Comparison of ENCODE assay signal across 35 cellular contexts in the genomic region with DNA sequence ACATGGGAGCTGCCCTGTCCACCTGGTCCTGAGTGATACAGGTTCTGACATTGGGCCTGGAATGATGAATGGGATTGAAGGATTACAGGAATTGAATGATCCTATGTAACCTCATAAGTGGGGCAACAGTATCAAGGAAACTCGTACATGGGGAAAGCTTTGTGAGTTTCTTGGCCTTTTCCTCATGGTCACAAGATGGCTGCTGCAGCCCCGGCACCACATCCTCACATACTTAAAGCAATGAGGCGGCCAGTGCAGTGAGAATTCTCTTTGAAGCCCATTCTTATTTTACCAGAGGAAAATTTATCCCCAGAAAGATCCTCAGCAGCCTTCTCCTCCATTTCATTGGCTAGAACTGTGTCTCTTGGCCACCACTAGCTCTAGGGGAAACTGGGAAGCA.
"Had no signal": no experiment of that assay in that cellular context is flagged by ENCODE, and none has a peak within 500 bp of the region (broad histone marks: within the 10 kb centered on the region; RNA-seq: fewer than 3 reads in every experiment).

No MANE protein-coding gene starts in this region.

- DNase-seq: Kasumi-1, MG63, MM.1S, MV-4-11, NCI-H1048, NCI-H1092, NCI-H1092 treated with DMSO at 0.1 percent for 48 hours, NCI-H1105, NCI-H1105 treated with DMSO at 0.1 percent for 48 hours, NCI-H1417, NCI-H1417 treated with DMSO at 0.1 percent for 48 hours, NCI-H1436, NCI-H1436 treated with DMSO at 0.1 percent for 48 hours, NCI-H146, NCI-H1694, NCI-H1694 treated with DMSO at 0.1 percent for 48 hours, NCI-H187, NCI-H187 treated with DMSO at 0.1 percent for 48 hours, NCI-H1930, NCI-H2029, NCI-H2029 treated with DMSO at 0.1 percent for 48 hours, NCI-H2081, NCI-H2081 treated with DMSO at 0.1 percent for 48 hours, NCI-H2107, NCI-H2171, NCI-H2171 treated with DMSO at 0.1 percent for 48 hours, NCI-H2227 treated with DMSO at 0.1 percent for 48 hours, NCI-H226, NCI-H345, NCI-H446, NCI-H446 treated with DMSO at 0.1 percent for 48 hours, NCI-H510A, NCI-H510A treated with DMSO at 0.1 percent for 48 hours, NCI-H524, NCI-H524 treated with DMSO at 0.1 percent for 48 hours had no signal

- H3K27me3 ChIP-seq: MG63 had no signal

- H3K9me3 ChIP-seq: MG63 had no signal

- H3K36me3 ChIP-seq: MG63 had no signal

- H3K4me3 ChIP-seq: MG63 had no signal
